In genomic region chr2:192373754-192374153, GRCh38 we compare ENCODE assay signal across 29 cellular contexts.
"Had no signal": no experiment of that assay in that cellular context is flagged by ENCODE, and none has a peak within 500 bp of the region (broad histone marks: within the 10 kb centered on the region; RNA-seq: fewer than 3 reads in every experiment).

No MANE protein-coding gene starts in this region.

- H3K27me3 ChIP-seq: MG63 had no signal

- H3K36me3 ChIP-seq: MG63, SJCRH30 had no signal

- ATAC-seq: Panc1, Right ventricle myocardium inferior had no signal

- H3K4me1 ChIP-seq: SJCRH30 had no signal

- H3K9me3 ChIP-seq: MG63, SJCRH30 had no signal

- H3K4me2 ChIP-seq: PC-9 had no signal

- H3K27ac ChIP-seq: PC-9, RWPE1, SJCRH30, SK-N-MC had no signal

- DNase-seq: Kasumi-1, KBM-7, MG63, NCI-H1092, NCI-H1105, NCI-H1417 treated with DMSO at 0.1 percent for 48 hours, NCI-H1436 treated with DMSO at 0.1 percent for 48 hours, NCI-H1694 treated with DMSO at 0.1 percent for 48 hours, NCI-H187 treated with DMSO at 0.1 percent for 48 hours, NCI-H2029, NCI-H2081, NCI-H2171 treated with DMSO at 0.1 percent for 48 hours, NCI-H2227 treated with DMSO at 0.1 percent for 48 hours, NCI-H345, NCI-H446, NCI-H510A treated with DMSO at 0.1 percent for 48 hours, NCI-H524 treated with DMSO at 0.1 percent for 48 hours, NCI-H526 treated with DMSO at 0.1 percent for 48 hours, NCI-H748 treated with DMSO at 0.1 percent for 48 hours, NCI-H82, PC-9, SHP77, SIG-M5, SJCRH30, SW 1271 had no signal

- H2AFZ ChIP-seq: PC-9 had no signal

- H3K4me3 ChIP-seq: MG63, PC-9, SJCRH30, SK-N-MC had no signal
